21 cellular contexts compared by ENCODE assay signal in genomic region chr3:186939536-186939935, GRCh38. TPM values are rescaled to one million over a fixed set of nuclear protein-coding genes. Genes with fewer than 3 reads are reported as not detected.
DNase-seq lines count a peak whose midpoint lies in the region; ATAC-seq lines count a peak whose summit lies in the region.
"Had no signal": no experiment of that assay in that cellular context is flagged by ENCODE, and none has a peak within 500 bp of the region (broad histone marks: within the 10 kb centered on the region; RNA-seq: fewer than 3 reads in every experiment).

No MANE protein-coding gene starts in this region.

- H3K9me3 ChIP-seq in T-helper 17 cell (ENCODE audit: control insufficient read depth, low read length, poor library complexity, severe bottlenecking) (no peaks in the 10 kb centered on the region), MG63 (no peaks in the 10 kb centered on the region; the same call in none of the 2 replicates)
- H3K9me3 ChIP-seq: body of pancreas had no signal

- peaks cover 3% of the 10 kb centered on the region for H3K9me3 Mint-ChIP-seq in activated T-cell treated with anti-CD3 and anti-CD28 coated beads, Interleukin-2, amount 50 U/mL, for 24 hours
- H3K9me3 Mint-ChIP-seq in activated T-cell treated with anti-CD3 and anti-CD28 coated beads, Interleukin-2, amount 50 U/mL, for 4 hours = no peaks in the 10 kb centered on the region
- H3K9me3 Mint-ChIP-seq in immature natural killer cell = no peaks in the 10 kb centered on the region
- no peaks in the 10 kb centered on the region for H3K9me3 Mint-ChIP-seq in stimulated activated memory B cell treated with anti-CD40 and anti-IgM and Interleukin-4, amounts not matched to agents 10 μg/mL and 1 μg/mL and 100 μg/mL, for 72 hours
- H3K9me3 Mint-ChIP-seq: stimulated activated naive CD8-positive, alpha-beta T cell treated with anti-CD3 and anti-CD28 coated beads, Interleukin-15, amount 100 ng/mL, for 72 hours had no signal

- peak overlapping the region; percentile 38 for H3K27ac Mint-ChIP-seq in activated T-cell treated with anti-CD3 and anti-CD28 coated beads, Interleukin-2, amount 50 U/mL, for 24 hours
- H3K27ac Mint-ChIP-seq in T-helper 17 cell (peak overlapping the region; percentile 85), immature natural killer cell (peak overlapping the region in 5 of 6 donors; percentile 49 to 80 (median 73))
- H3K27ac Mint-ChIP-seq in stimulated activated memory B cell treated with anti-CD40 and anti-IgM and Interleukin-4, amounts not matched to agents 10 μg/mL and 1 μg/mL and 100 μg/mL, for 72 hours = peak overlapping the region; percentile 76
- H3K27ac Mint-ChIP-seq: activated naive CD8-positive, alpha-beta T cell treated with anti-CD3 and anti-CD28 coated beads, Interleukin-2, amount 10 ng/mL, durations not matched to agents 7 days and 5 days had no signal

- ATAC-seq in activated T-cell treated with anti-CD3 and anti-CD28 coated beads, Interleukin-2, amount 50 U/mL, for 4 hours = no peak
- no peak for ATAC-seq in T-helper 17 cell
- no peak for ATAC-seq in stimulated activated memory B cell treated with anti-CD40 and anti-IgM and Interleukin-4, amounts not matched to agents 10 μg/mL and 1 μg/mL and 100 μg/mL, for 72 hours
- ATAC-seq: activated CD4-positive, CD25-positive, alpha-beta regulatory T cell treated with anti-CD3 and anti-CD28 coated beads, Interleukin-2, amount 50 U/mL, for 24 hours; stimulated activated naive CD8-positive, alpha-beta T cell treated with anti-CD3 and anti-CD28 coated beads, Interleukin-15, amount 100 ng/mL, for 72 hours had no signal

- peaks cover 59% of the 10 kb centered on the region for H3K4me1 Mint-ChIP-seq in activated T-cell treated with anti-CD3 and anti-CD28 coated beads, Interleukin-2, amount 50 U/mL, for 24 hours (ENCODE audit: low read depth)
- H3K4me1 Mint-ChIP-seq in activated T-cell treated with anti-CD3 and anti-CD28 coated beads, Interleukin-2, amount 50 U/mL, for 4 hours (ENCODE audit: low read depth) = peaks cover 55% of the 10 kb centered on the region
- H3K4me1 Mint-ChIP-seq in T-helper 17 cell = peaks cover 44% of the 10 kb centered on the region
- H3K4me1 Mint-ChIP-seq in immature natural killer cell = peaks cover 64 to 89% of the 10 kb centered on the region in 2 donors
- H3K4me1 Mint-ChIP-seq in stimulated activated memory B cell treated with anti-CD40 and anti-IgM and Interleukin-4, amounts not matched to agents 10 μg/mL and 1 μg/mL and 100 μg/mL, for 72 hours = peaks cover 62% of the 10 kb centered on the region

- no peaks in the 10 kb centered on the region for H3K27me3 ChIP-seq in MG63
- H3K27me3 ChIP-seq: BLaER1 treated with 17β-estradiol and CSF1 and Interleukin-3, amounts not matched to agents 10 nM and 100 nM; body of pancreas; spleen had no signal

- H3K4me3 ChIP-seq in MG63 = no peak overlapping the region
- H3K4me3 ChIP-seq: BLaER1 treated with 17β-estradiol and CSF1 and Interleukin-3, amounts not matched to agents 10 nM and 100 nM; body of pancreas; spleen had no signal

- H3K27me3 Mint-ChIP-seq in activated T-cell treated with anti-CD3 and anti-CD28 coated beads, Interleukin-2, amount 50 U/mL, for 24 hours = no peaks in the 10 kb centered on the region
- no peaks in the 10 kb centered on the region for H3K27me3 Mint-ChIP-seq in activated T-cell treated with anti-CD3 and anti-CD28 coated beads, Interleukin-2, amount 50 U/mL, for 4 hours (ENCODE audit: low read depth)
- H3K27me3 Mint-ChIP-seq in T-helper 17 cell = no peaks in the 10 kb centered on the region
- peaks cover 0 to 2% (median 1%) of the 10 kb centered on the region in 3 donors for H3K27me3 Mint-ChIP-seq in immature natural killer cell (ENCODE audit: low read depth in 3 of 3)
- H3K27me3 Mint-ChIP-seq in stimulated activated memory B cell treated with anti-CD40 and anti-IgM and Interleukin-4, amounts not matched to agents 10 μg/mL and 1 μg/mL and 100 μg/mL, for 72 hours = no peaks in the 10 kb centered on the region
- H3K27me3 Mint-ChIP-seq: activated naive CD8-positive, alpha-beta T cell treated with anti-CD3 and anti-CD28 coated beads, Interleukin-2, amount 10 ng/mL, durations not matched to agents 7 days and 5 days; stimulated activated naive CD8-positive, alpha-beta T cell treated with anti-CD3 and anti-CD28 coated beads, Interleukin-15, amount 100 ng/mL, for 72 hours had no signal

- peaks cover 74% of the 10 kb centered on the region for H3K36me3 Mint-ChIP-seq in activated T-cell treated with anti-CD3 and anti-CD28 coated beads, Interleukin-2, amount 50 U/mL, for 24 hours (ENCODE audit: low read depth)
- H3K36me3 Mint-ChIP-seq in activated T-cell treated with anti-CD3 and anti-CD28 coated beads, Interleukin-2, amount 50 U/mL, for 4 hours (ENCODE audit: insufficient read depth) = peaks cover 37% of the 10 kb centered on the region
- H3K36me3 Mint-ChIP-seq in T-helper 17 cell (ENCODE audit: low read depth) (peaks cover 7% of the 10 kb centered on the region), immature natural killer cell (peaks cover 22 to 41% (median 25%) of the 10 kb centered on the region in 3 donors)
- H3K36me3 Mint-ChIP-seq in stimulated activated memory B cell treated with anti-CD40 and anti-IgM and Interleukin-4, amounts not matched to agents 10 μg/mL and 1 μg/mL and 100 μg/mL, for 72 hours = peaks cover 58% of the 10 kb centered on the region

- no peaks in the 10 kb centered on the region for H3K36me3 ChIP-seq in MG63

- no peak overlapping the region for H3K4me3 Mint-ChIP-seq in activated T-cell treated with anti-CD3 and anti-CD28 coated beads, Interleukin-2, amount 50 U/mL, for 24 hours
- H3K4me3 Mint-ChIP-seq in activated T-cell treated with anti-CD3 and anti-CD28 coated beads, Interleukin-2, amount 50 U/mL, for 4 hours = no peak overlapping the region
- H3K4me3 Mint-ChIP-seq in T-helper 17 cell = no peak overlapping the region
- H3K4me3 Mint-ChIP-seq in immature natural killer cell = no peak overlapping the region
- H3K4me3 Mint-ChIP-seq in stimulated activated memory B cell treated with anti-CD40 and anti-IgM and Interleukin-4, amounts not matched to agents 10 μg/mL and 1 μg/mL and 100 μg/mL, for 72 hours = no peak overlapping the region
- H3K4me3 Mint-ChIP-seq: activated naive CD8-positive, alpha-beta T cell treated with anti-CD3 and anti-CD28 coated beads, Interleukin-2, amount 10 ng/mL, durations not matched to agents 7 days and 5 days; stimulated activated naive CD8-positive, alpha-beta T cell treated with anti-CD3 and anti-CD28 coated beads, Interleukin-15, amount 100 ng/mL, for 72 hours had no signal

- DNase-seq in activated T-cell treated with anti-CD3 and anti-CD28 coated beads, Interleukin-2, amount 50 U/mL, for 24 hours = no peak
- DNase-seq in activated T-cell treated with anti-CD3 and anti-CD28 coated beads, Interleukin-2, amount 50 U/mL, for 4 hours = no peak
- no peak for DNase-seq in T-helper 17 cell
- no peak for DNase-seq in immature natural killer cell
- no peak for DNase-seq in DMS53 (lab: John Stamatoyannopoulos, UW)
- DNase-seq in cortex of kidney (lab: John Stamatoyannopoulos, UW) = no peak
- no peak for DNase-seq in MG63
- DNase-seq: ACHN; activated naive CD8-positive, alpha-beta T cell treated with anti-CD3 and anti-CD28 coated beads, Interleukin-2, amount 10 ng/mL, durations not matched to agents 7 days and 5 days; body of pancreas; KG1; MV-4-11; NCI-H1694; NCI-H2171 treated with DMSO at 0.1 percent for 48 hours; SHP77; spleen; stimulated activated CD4-positive, alpha-beta T cell treated with anti-CD3 and anti-CD28 coated beads, Interleukin-4, amount 100 ng/mL, for 1 hour; stimulated activated naive CD8-positive, alpha-beta T cell treated with anti-CD3 and anti-CD28 coated beads, Interleukin-15, amount 100 ng/mL, for 72 hours had no signal

RNA-seq across cellular contexts. Expression of gene ST6GAL1, which starts 9.2 kb away (rescaled TPM):
- total RNA-seq in activated T-cell treated with anti-CD3 and anti-CD28 coated beads, Interleukin-2, amount 50 U/mL, for 4 hours = 100 to 1,000 TPM; 105 to 116 (median 112) TPM
- 100 to 1,000 TPM; 109 to 134 TPM for total RNA-seq in T-helper 17 cell
- polyA plus RNA-seq in immature natural killer cell = 100 to 1,000 TPM in 1 of 3 donors, 10 to 100 TPM in 2; 49.8 to 142 (median 74.4) TPM
- total RNA-seq in MG63 (2014; rRNA removed; shearing (Covaris generic); ENCODE audit: low replicate concordance) = 5.6 and 9.4 TPM in 2 replicates

Comparison
In these comparisons a context has a peak if more than half of its experiments do, and no peak if none do; other contexts are left out.
1. RNA of gene ST6GAL1, which starts 9.2 kb away (total RNA-seq): 109 to 134 TPM in T-helper 17 cell and 105 to 116 TPM in activated T-cell treated with anti-CD3 and anti-CD28 coated beads, Interleukin-2, amount 50 U/mL, for 4 hours; 5.6 to 9.4 TPM in MG63; every median in the first group is over 10 times any median in the second.
2. Peak in every context shown above with its lines, with median percentiles within 50 percentile points of each other: H3K27ac Mint-ChIP-seq.